Comparison of ENCODE assay signal across 1 cellular context in the genomic region with DNA sequence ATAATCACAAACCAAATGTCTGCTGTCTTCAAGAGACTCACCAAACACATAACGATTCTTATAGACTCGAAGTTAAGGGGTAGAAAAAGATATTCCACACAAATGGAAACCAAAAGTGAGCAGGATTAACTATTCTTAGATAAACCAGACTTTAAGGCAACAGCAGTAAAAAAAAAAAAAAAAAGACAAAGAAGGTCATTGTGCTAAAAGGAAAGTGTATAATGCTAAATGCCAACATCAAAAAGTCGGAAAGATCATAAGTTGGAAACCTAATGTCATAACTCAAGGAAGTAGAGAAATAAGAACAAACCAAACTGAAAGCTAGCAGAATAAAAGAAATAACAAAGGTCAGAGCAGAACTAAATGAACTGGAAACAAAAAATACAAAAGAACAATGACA.
TF ChIP-seq lines count a peak whose summit lies in the region.

No MANE protein-coding gene starts in this region.

TF ChIP-seq in IMR-90, 13 proteins besides CTCF, POLR2A, EP300 and RAD21:
- TF ChIP-seq FOS (IDR thresholded peaks at IDR 0.05; ENCODE audit: low read depth, low read length): no peak
- TF ChIP-seq RCOR1 (IDR thresholded peaks at IDR 0.05; ENCODE audit: insufficient replicate concordance, low read length): no peak
- no peak for TF ChIP-seq SMC3 (IDR thresholded peaks at IDR 0.05; ENCODE audit: low read depth, low read length)
- TF ChIP-seq RFX5 (IDR thresholded peaks at IDR 0.05; ENCODE audit: low read depth, low read length): no peak
